ENCODE assay signal across 7 cellular contexts in genomic region chr16:46944713-46945112, GRCh38. TPM values are rescaled to one million over a fixed set of nuclear protein-coding genes. Genes with fewer than 3 reads are reported as not detected.
A peak's percentile ranks its signal among the peaks of the same experiment; 100 is the strongest.
DNase-seq lines count a peak whose midpoint lies in the region; ATAC-seq, FAIRE-seq and TF ChIP-seq lines count a peak whose summit lies in the region.
"Not testable (repeated sequence)": the region's sequence is repeated elsewhere in the genome, so short reads cannot be mapped to it uniquely, and the experiment has no call there.

No MANE protein-coding gene starts in this region.

- H3K4me1 Mint-ChIP-seq in activated naive CD8-positive, alpha-beta T cell treated with anti-CD3 and anti-CD28 coated beads, Interleukin-2, amount 10 ng/mL, durations not matched to agents 7 days and 5 days: not testable (repeated sequence)

- H3K4me1 ChIP-seq in kidney (ENCODE audit: control insufficient read depth in 1 of 2, insufficient read depth in 1 of 2, low read depth in 1 of 2, low read length in 2 of 2); liver (ENCODE audit: control insufficient read depth in 4 of 4, insufficient read depth in 4 of 4, low read length in 3 of 4): not testable (repeated sequence)
- peaks cover 0 to 12% (median 0%) of the 10 kb centered on the region in 4 donors for H3K4me1 ChIP-seq in right lobe of liver

- not testable (repeated sequence) for TF ChIP-seq RAD21 in liver (IDR thresholded peaks at IDR 0.05)

- H3K27me3 ChIP-seq in liver (ENCODE audit: control insufficient read depth in 4 of 4, insufficient read depth in 4 of 4, low read length in 3 of 4); right lobe of liver: not testable (repeated sequence)

- not testable (repeated sequence) for ATAC-seq in activated naive CD8-positive, alpha-beta T cell treated with anti-CD3 and anti-CD28 coated beads, Interleukin-2, amount 10 ng/mL, durations not matched to agents 7 days and 5 days (ENCODE audit: low read depth); sciatic nerve
- ATAC-seq in left lobe of liver: peak; percentile 56
- peak; percentile 37 to 78 (median 72) for ATAC-seq in right lobe of liver

- not testable (repeated sequence) for H3K36me3 ChIP-seq in kidney (ENCODE audit: control insufficient read depth in 1 of 2, insufficient read depth in 2 of 2, low read length in 2 of 2); liver (ENCODE audit: control insufficient read depth in 4 of 4, insufficient read depth in 3 of 4, low read depth in 1 of 4, low read length in 3 of 4); right lobe of liver

- FAIRE-seq in kidney (lab: Jason Lieb, UNC): not testable (repeated sequence)

- POLR2A ChIA-PET in activated naive CD8-positive, alpha-beta T cell treated with anti-CD3 and anti-CD28 coated beads, Interleukin-2, amount 10 ng/mL, durations not matched to agents 7 days and 5 days (lab: Charles Lee): not testable (repeated sequence)

- not testable (repeated sequence) for H3K9ac ChIP-seq in kidney (ENCODE audit: low read length in 2 of 2); liver (ENCODE audit: low read depth in 1 of 2, low read length in 2 of 2)

- H3K4me3 Mint-ChIP-seq in activated naive CD8-positive, alpha-beta T cell treated with anti-CD3 and anti-CD28 coated beads, Interleukin-2, amount 10 ng/mL, durations not matched to agents 7 days and 5 days: not testable (repeated sequence)

- not testable (repeated sequence) for H3K9me3 Mint-ChIP-seq in activated naive CD8-positive, alpha-beta T cell treated with anti-CD3 and anti-CD28 coated beads, Interleukin-2, amount 10 ng/mL, durations not matched to agents 7 days and 5 days

- not testable (repeated sequence) for H3K36me3 Mint-ChIP-seq in activated naive CD8-positive, alpha-beta T cell treated with anti-CD3 and anti-CD28 coated beads, Interleukin-2, amount 10 ng/mL, durations not matched to agents 7 days and 5 days

- H3K9me3 ChIP-seq in kidney (ENCODE audit: control insufficient read depth in 1 of 2, low read length in 2 of 2); liver (ENCODE audit: control insufficient read depth in 4 of 4, low read length in 3 of 4); right lobe of liver: not testable (repeated sequence)

- intact Hi-C loops in kidney (cut with DNase I); right lobe of liver (cut with DNase I); sciatic nerve (cut with DNase I): not testable (repeated sequence)

- H3K4me3 ChIP-seq in kidney (ENCODE audit: low read length in 2 of 2); liver (ENCODE audit: low read depth in 1 of 3, low read length in 3 of 3); right lobe of liver: not testable (repeated sequence)

- 61% methylated on average over 8 of the region's 8 CpGs for WGBS in liver
- 15% methylated on average over 5 of the region's 8 CpGs for WGBS in right lobe of liver (ENCODE audit: insufficient coverage, low coverage, low lambda C conversion rate, missing lambda C conversion rate)

- H3K27me3 Mint-ChIP-seq in activated naive CD8-positive, alpha-beta T cell treated with anti-CD3 and anti-CD28 coated beads, Interleukin-2, amount 10 ng/mL, durations not matched to agents 7 days and 5 days: not testable (repeated sequence)

- DNase-seq in activated effector memory CD4-positive, alpha-beta T cell treated with anti-CD3 and anti-CD28 coated beads, Interleukin-2, amount 50 U/mL, for 16 hours: peak; percentile 34
- DNase-seq in activated naive CD8-positive, alpha-beta T cell treated with anti-CD3 and anti-CD28 coated beads, Interleukin-2, amount 10 ng/mL, durations not matched to agents 7 days and 5 days: peak; percentile 10
- DNase-seq in kidney (peak; percentile 16), left lobe of liver (ENCODE audit: low spot score) (peak; percentile 57), right lobe of liver (peak in 1 of 3 donors; percentile 45), sciatic nerve (ENCODE audit: low spot score) (peak; percentile 22)

- TF ChIP-seq CTCF in kidney (IDR thresholded peaks at IDR 0.05; ENCODE audit: borderline replicate concordance, extremely low read depth, insufficient read depth); liver (IDR thresholded peaks at IDR 0.05; ENCODE audit: low read depth, low read length, missing input control); right lobe of liver (IDR thresholded peaks at IDR 0.05): not testable (repeated sequence)

- not testable (repeated sequence) for TF ChIP-seq POLR2A in right lobe of liver (IDR thresholded peaks at IDR 0.05)

- not testable (repeated sequence) for H3K27ac ChIP-seq in kidney (ENCODE audit: low read depth in 2 of 2, low read length in 2 of 2); liver (ENCODE audit: low read depth in 1 of 2, low read length in 2 of 2); right lobe of liver

- not testable (repeated sequence) for H3K27ac Mint-ChIP-seq in activated naive CD8-positive, alpha-beta T cell treated with anti-CD3 and anti-CD28 coated beads, Interleukin-2, amount 10 ng/mL, durations not matched to agents 7 days and 5 days

TF ChIP-seq in liver, 16 proteins besides CTCF, POLR2A, EP300 and RAD21:
- TF ChIP-seq RXRA (IDR thresholded peaks at IDR 0.05) (peak; percentile 76 to 81), SP1 (IDR thresholded peaks at IDR 0.05) (peak; percentile 32), HNF4A (conservative IDR thresholded peaks at IDR 0.05) (peak; percentile 43 to 45)

RNA-seq across cellular contexts. Expression of gene DNAJA2, which starts 28.8 kb away (rescaled TPM):
- 10 to 100 TPM; 60.0 to 62.3 TPM for total RNA-seq in activated naive CD8-positive, alpha-beta T cell treated with anti-CD3 and anti-CD28 coated beads, Interleukin-2, amount 10 ng/mL, durations not matched to agents 7 days and 5 days
- total RNA-seq in kidney (54.4 TPM), left lobe of liver (33.1 TPM), liver (10 to 100 TPM; 22.7 to 32.8 TPM), right lobe of liver (10 to 100 TPM; 25.3 to 38.3 (median 32.0) TPM), sciatic nerve (46.5 TPM)
- polyA plus RNA-seq in kidney (ENCODE audit: insufficient read depth, low read depth, low replicate concordance) (47.3 TPM), liver (10 to 100 TPM; 23.9 to 27.1 TPM)
